ENCODE assay signal across 10 cellular contexts in the genomic region with DNA sequence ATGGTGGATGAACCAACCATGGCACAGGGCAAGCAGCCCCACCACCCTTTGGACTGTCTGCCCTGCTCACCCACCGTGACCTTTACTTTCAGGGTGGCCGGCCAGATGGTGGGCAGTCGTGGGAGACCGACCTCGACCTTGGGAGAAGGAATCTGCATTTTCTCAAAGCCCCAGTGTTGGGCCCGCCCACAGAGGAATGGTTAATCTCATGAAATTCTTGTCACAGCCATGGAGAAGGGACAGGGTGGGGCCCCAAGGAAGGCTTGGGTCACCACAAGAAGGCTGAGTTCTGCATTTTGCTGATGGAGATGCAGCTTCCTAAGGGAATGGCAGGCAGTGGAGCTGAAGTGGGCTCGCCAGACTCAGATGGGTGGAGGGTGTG. TPM values are rescaled to one million over a fixed set of nuclear protein-coding genes. Genes with fewer than 3 reads are reported as not detected.
DNase-seq lines count a peak whose midpoint lies in the region; ATAC-seq, FAIRE-seq and TF ChIP-seq lines count a peak whose summit lies in the region.
"Had no signal": no experiment of that assay in that cellular context is flagged by ENCODE, and none has a peak within 500 bp of the region (broad histone marks: within the 10 kb centered on the region; RNA-seq: fewer than 3 reads in every experiment).

No MANE protein-coding gene starts in this region.

- H3K36me3 ChIP-seq in A673 (ENCODE audit: insufficient read depth, low read length, poor library complexity, severe bottlenecking) (no peaks in the 10 kb centered on the region), H1 (ENCODE audit: control insufficient read depth in 2 of 4, insufficient read depth in 4 of 4, low read length in 3 of 4) (no peaks in the 10 kb centered on the region; a peak in 1 of 8 replicates)

- TF ChIP-seq POLR2A in NB4 (IDR thresholded peaks at IDR 0.05; ENCODE audit: extremely low read depth, insufficient read length) = no peak
- TF ChIP-seq POLR2A in H1 (IDR thresholded peaks at IDR 0.05; ENCODE audit: control extremely low read depth in 1 of 2, low read depth in 2 of 2, low read length in 2 of 2) = no peak

- H3K27ac ChIP-seq in A673 (ENCODE audit: low read depth, low read length, poor library complexity, severe bottlenecking) (no peak overlapping the region), H1 (ENCODE audit: low read depth, low read length) (no peak overlapping the region)

- DNase-seq in A673 (ENCODE audit: low spot score) = peak; percentile 28
- DNase-seq in NB4 (ENCODE audit: low read depth) = no peak
- no peak for DNase-seq in H1 (ENCODE audit: low read depth in 1 of 2, low spot score in 2 of 2)
- DNase-seq in neural crest cell (ENCODE audit: low read depth, low spot score) = no peak
- DNase-seq in urothelium cell line (ENCODE audit: low spot score) = no peak
- DNase-seq: activated T-cell treated with anti-CD3 and anti-CD28 coated beads, Interleukin-2, amount 50 U/mL, for 4 hours; NCI-H1417 had no signal

- H3K23ac ChIP-seq in H1 (ENCODE audit: insufficient read length) = no peak overlapping the region

- TF ChIP-seq EP300 in H1 (IDR thresholded peaks at IDR 0.05; ENCODE audit: borderline replicate concordance in 1 of 2, low read depth in 2 of 2, low read length in 2 of 2) = no peak

- no peaks in the 10 kb centered on the region; the same call in 1 of the 2 replicates for H3K79me1 ChIP-seq in H1 (ENCODE audit: low read depth, low read length)

- TF ChIP-seq CTCF in A673 (conservative IDR thresholded peaks at IDR 0.05; ENCODE audit: low read depth, low read length) (no peak), NB4 (IDR thresholded peaks at IDR 0.05; ENCODE audit: low read depth, low read length) (no peak), H1 (IDR thresholded peaks at IDR 0.05; ENCODE audit: control extremely low read depth in 1 of 3, insufficient read depth in 1 of 3, low read depth in 1 of 3, low read length in 3 of 3) (no peak), neural crest cell (conservative IDR thresholded peaks at IDR 0.05) (no peak)

- intact Hi-C loops in A673 (cut with micrococcal nuclease; ENCODE audit: unreplicated experiment) = no loop called here

- no peak overlapping the region for H3K4ac ChIP-seq in H1 (replicated peaks; ENCODE audit: insufficient read length, low read depth, low read length)

- no peak overlapping the region for H3K9ac ChIP-seq in H1 (replicated peaks in 1 of 4; ENCODE audit: extremely low read depth in 1 of 4, low read depth in 3 of 4, low read length in 3 of 4)

- no peaks in the 10 kb centered on the region for H3K36me3 Mint-ChIP-seq in neural crest cell (ENCODE audit: low read depth)

- H4K5ac ChIP-seq in H1 (ENCODE audit: insufficient read length, low read depth, low read length) = no peak overlapping the region

- no peak overlapping the region for H3K27ac Mint-ChIP-seq in neural crest cell (ENCODE audit: unreplicated experiment)

- no peak overlapping the region for H2AFZ ChIP-seq in H1 (ENCODE audit: low read length)

- 66% methylated on average over 7 of the region's 7 CpGs; no CpG with 5 or more reads in 1 of the 2 experiments for WGBS in H1 (ENCODE audit: extremely low coverage in 1 of 2, insufficient coverage in 1 of 2, insufficient read length in 1 of 2, insufficient replicate concordance in 2 of 2, low coverage in 1 of 2, low lambda C conversion rate in 2 of 2, missing lambda C conversion rate in 1 of 2), 2 experiments

- H3K56ac ChIP-seq in H1 (replicated peaks; ENCODE audit: insufficient read length, low read depth, low read length) = no peak overlapping the region

- peak overlapping the region; percentile 79 for H3K4me3 Mint-ChIP-seq in neural crest cell
- H3K4me3 Mint-ChIP-seq: activated T-cell treated with anti-CD3 and anti-CD28 coated beads, Interleukin-2, amount 50 U/mL, for 4 hours had no signal

- POLR2A ChIA-PET in A673 (lab: Charles Lee; ENCODE audit: low non-redundant PET) (no interaction called here), H1 (lab: Charles Lee; ENCODE audit: partially characterized antibody) (interaction anchor here (1.3 to 2.6 kb wide), 4 partner anchors 10 to 287 kb away, joined by 3 to 14 read pairs (median 6); a partner anchor contains a TSS)

- peaks cover 49% of the 10 kb centered on the region for H3K4me1 Mint-ChIP-seq in neural crest cell

- peak overlapping the region; percentile 48; the same call in 1 of the 2 replicates for H2BK20ac ChIP-seq in H1 (ENCODE audit: low read length)

- H3K4me1 ChIP-seq in A673 (ENCODE audit: insufficient read depth, low read length, poor library complexity, severe bottlenecking) (peaks cover 15% of the 10 kb centered on the region), H1 (replicated peaks in 1 of 4; ENCODE audit: control insufficient read depth in 3 of 4, insufficient read depth in 4 of 4, low read length in 3 of 4) (peaks cover 9 to 61% (median 51%) of the 10 kb centered on the region in 4 experiments)

- H2BK12ac ChIP-seq in H1 (ENCODE audit: low read depth, low read length) = peak overlapping the region; percentile 77; the same call in 1 of the 2 replicates

- H3K27me3 Mint-ChIP-seq in neural crest cell (ENCODE audit: low read depth) = peaks cover 39% of the 10 kb centered on the region

- H3K4me2 ChIP-seq in H1 (ENCODE audit: insufficient read depth in 1 of 2, low read depth in 2 of 2, low read length in 2 of 2) = peak overlapping the region; percentile 12 to 75; a peak in 2 of 4 replicates

- H3K9me3 ChIP-seq in A673 (ENCODE audit: low read depth, low read length, poor library complexity, severe bottlenecking) = no peaks in the 10 kb centered on the region
- H3K9me3 ChIP-seq in H1 (ENCODE audit: insufficient read depth in 2 of 2, low read depth in 1 of 2, low read length in 1 of 2) = no peaks in the 10 kb centered on the region

- H3K27me3 ChIP-seq in A673 (replicated peaks; ENCODE audit: insufficient read depth, low read depth, low read length, poor library complexity) (no peaks in the 10 kb centered on the region), H1 (replicated peaks in 1 of 4; ENCODE audit: control insufficient read depth in 3 of 4, extremely low read depth in 1 of 4, insufficient read depth in 3 of 4, low read length in 3 of 4) (peaks cover 7 to 31% (median 22%) of the 10 kb centered on the region in 4 experiments; a peak in 6 of 7 replicates)

- no peak overlapping the region for H3K4me3 ChIP-seq in A673 (ENCODE audit: low read depth, low read length, poor library complexity, severe bottlenecking)
- H3K4me3 ChIP-seq in NB4 (ENCODE audit: low read depth, low read length) = peak overlapping the region; percentile 70
- H3K4me3 ChIP-seq in H1 (ENCODE audit: extremely low read depth in 1 of 4, insufficient read depth in 2 of 4, low read depth in 3 of 4, low read length in 4 of 4) = no peak overlapping the region

- no TSS peak for BruUV-seq in A673 (replicated peaks; lab: Mats Ljungman, UMichigan)

- no peak overlapping the region for H3K14ac ChIP-seq in H1 (ENCODE audit: insufficient read length)

- FAIRE-seq in H1 (lab: Jason Lieb, UNC) (no peak), urothelium cell line (lab: Jason Lieb, UNC) (no peak)

- ATAC-seq in HG03175 (IDR thresholded peaks at IDR 0.05; ENCODE audit: unreplicated experiment) (no peak), GM21576 (IDR thresholded peaks at IDR 0.05; ENCODE audit: unreplicated experiment) (no peak), GM21737 (IDR thresholded peaks at IDR 0.05; ENCODE audit: unreplicated experiment) (no peak)
- ATAC-seq: activated T-cell treated with anti-CD3 and anti-CD28 coated beads, Interleukin-2, amount 50 U/mL, for 4 hours had no signal

- peak overlapping the region; percentile 80 for H3K18ac ChIP-seq in H1 (ENCODE audit: extremely low read depth, low read length)

- H2BK5ac ChIP-seq in H1 (ENCODE audit: low read depth, low read length) = peak overlapping the region; percentile 10; the same call in 1 of the 2 replicates

- peaks cover 23% of the 10 kb centered on the region; the same call in 1 of the 2 replicates for H3K23me2 ChIP-seq in H1 (ENCODE audit: low read depth, low read length)

- H3K79me2 ChIP-seq in H1 (ENCODE audit: control insufficient read depth in 1 of 2, insufficient read depth in 2 of 2, low read length in 2 of 2) = peaks cover 4 to 24% of the 10 kb centered on the region in 2 experiments; a peak in 2 of 4 replicates

- CTCF ChIA-PET in A673 (lab: Charles Lee) = no interaction called here
- CTCF ChIA-PET in H1 (lab: Charles Lee; ENCODE audit: partially characterized antibody) = interaction anchor here (1.2 to 2.1 kb wide), 5 partner anchors 10 to 114 kb away, joined by 4 to 11 read pairs (median 6); no protein-coding TSS in a partner anchor

- H4K91ac ChIP-seq in H1 (replicated peaks; ENCODE audit: insufficient read length, low read length) = no peak overlapping the region

- no peak overlapping the region for H2BK120ac ChIP-seq in H1 (replicated peaks; ENCODE audit: low read depth, low read length)

- H4K20me1 ChIP-seq in H1 (replicated peaks in 1 of 2; ENCODE audit: control insufficient read depth in 1 of 2, insufficient read depth in 2 of 2, low read length in 2 of 2) = peaks cover 5 to 20% of the 10 kb centered on the region in 2 experiments

- no peak overlapping the region for H4K8ac ChIP-seq in H1 (ENCODE audit: extremely low read depth, insufficient read depth, low read length)

- no peak overlapping the region for H2AK5ac ChIP-seq in H1 (ENCODE audit: low read depth, low read length)

- no peak for TF ChIP-seq RAD21 in H1 (IDR thresholded peaks at IDR 0.05 in 1 of 2, conservative IDR thresholded peaks at IDR 0.05 in 1 of 2; ENCODE audit: low read depth in 2 of 2, low read length in 2 of 2)

- no peaks in the 10 kb centered on the region for H3K9me3 Mint-ChIP-seq in neural crest cell
- H3K9me3 Mint-ChIP-seq: activated T-cell treated with anti-CD3 and anti-CD28 coated beads, Interleukin-2, amount 50 U/mL, for 4 hours had no signal

- peak overlapping the region; percentile 53; the same call in 1 of the 2 replicates for H2BK15ac ChIP-seq in H1 (ENCODE audit: low read length)

TF ChIP-seq in H1, 55 proteins besides CTCF, POLR2A, EP300 and RAD21:
- no peak for TF ChIP-seq ZNF274 (IDR thresholded peaks at IDR 0.05; ENCODE audit: borderline replicate concordance, extremely low read depth, low read length)
- TF ChIP-seq RXRA (IDR thresholded peaks at IDR 0.05; ENCODE audit: insufficient read depth, low read depth, low read length) = no peak
- TF ChIP-seq CBX8 (IDR thresholded peaks at IDR 0.05; ENCODE audit: borderline replicate concordance, low read depth, low read length) = no peak

RNA-seq across cellular contexts. Expression of a gene that starts 2.9 kb away (rescaled TPM):
- total RNA-seq in A673 (2021) (31.5 and 32.1 TPM in 2 replicates), neural crest cell (39.4 and 44.3 TPM in 2 replicates)
- total RNA-seq in H1 (2021; fragmentation: NEBNext Ultra II Directional; extraction: Animal tissue kit (Norgen Biotek cat#: 25700)) = 60.2 and 66.4 TPM in 2 replicates
- 17.7 and 21.7 TPM in 2 replicates for polyA plus RNA-seq in H1 (2011; rRNA removed)
- 18.6 TPM for polyA plus RNA-seq in H1 (2011; cell fraction: cytosol; rRNA removed)
- polyA plus RNA-seq in H1 (2011; cell fraction: nucleus; rRNA removed) = 82.4 TPM
- 31.8 to 69.1 TPM (median 54.8 TPM) in 4 replicates for polyA plus RNA-seq in H1 (2012, experiment 1 of 2)
- 41.9 TPM for polyA plus RNA-seq in H1 (2012, experiment 2 of 2)
- polyA plus RNA-seq in H1 (2013, experiment 1 of 2) = 103 TPM
- 99.8 TPM for polyA plus RNA-seq in H1 (2013, experiment 2 of 2)
- 28.1 and 28.5 TPM in 2 replicates for polyA minus RNA-seq in H1 (2011; rRNA and poly(A)+ RNA removed)
- polyA minus RNA-seq in H1 (2011; cell fraction: cytosol; rRNA and poly(A)+ RNA removed) = 23.0 TPM
- polyA minus RNA-seq in H1 (2011; cell fraction: nucleus; rRNA and poly(A)+ RNA removed) = 22.9 TPM
